12 cellular contexts compared by ENCODE assay signal in the genomic region with DNA sequence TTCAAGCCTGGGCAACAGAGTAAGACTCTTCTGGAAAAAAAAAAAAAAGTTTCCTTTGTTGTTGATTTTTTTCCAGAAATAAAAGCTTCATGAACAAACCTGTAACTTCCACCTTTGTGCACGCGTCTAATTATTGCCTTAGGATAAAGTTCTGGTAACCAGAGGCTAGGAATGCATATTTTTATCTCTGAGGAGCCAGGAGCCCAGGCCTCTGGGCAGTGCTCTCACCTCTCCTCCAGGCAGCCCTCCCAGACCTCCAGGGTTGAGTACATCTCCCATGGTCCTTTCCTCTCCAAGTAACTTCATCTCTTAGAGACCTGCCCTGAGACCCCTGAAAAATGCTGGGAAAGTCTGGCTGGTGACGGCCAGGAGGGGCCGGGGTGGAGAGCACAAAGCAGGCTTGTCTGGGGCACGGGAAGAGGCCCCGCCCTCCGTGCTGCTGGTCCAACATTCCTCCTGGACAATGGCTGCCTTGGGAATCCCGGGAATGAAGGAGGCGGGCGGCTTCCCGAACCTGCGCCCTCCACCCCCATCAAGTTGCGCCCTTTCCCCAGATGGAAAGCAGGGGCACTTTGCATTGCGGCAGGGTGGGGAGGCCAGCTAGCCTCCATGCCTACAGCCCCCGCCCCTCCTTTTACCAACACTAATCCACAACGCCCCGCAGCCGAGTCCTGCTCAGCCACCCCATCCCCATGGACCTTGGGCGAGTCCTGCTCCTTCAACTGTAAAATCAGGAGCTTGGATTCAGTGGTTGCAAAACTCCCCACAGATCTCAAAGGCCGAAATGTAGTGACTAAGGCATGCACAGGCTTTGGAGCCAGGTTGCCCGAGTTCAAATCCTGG. TPM values are rescaled to one million over a fixed set of nuclear protein-coding genes. Genes with fewer than 3 reads are reported as not detected.
DNase-seq lines count a peak whose midpoint lies in the region; ATAC-seq and TF ChIP-seq lines count a peak whose summit lies in the region.
"Had no signal": no experiment of that assay in that cellular context is flagged by ENCODE, and none has a peak within 500 bp of the region (broad histone marks: within the 10 kb centered on the region; RNA-seq: fewer than 3 reads in every experiment).

No MANE protein-coding gene starts in this region.

- H3K9me3 ChIP-seq in AG04450 (ENCODE audit: control insufficient read depth, insufficient read depth, low read length) = no peaks in the 10 kb centered on the region

- TF ChIP-seq CTCF in AG04450 (IDR thresholded peaks at IDR 0.05; ENCODE audit: low read depth, low read length) = no peak

- POLR2A ChIA-PET in AG04450 (lab: Yijun Ruan, JAX) = interaction anchor here (0.6 to 1.1 kb wide), 4 partner anchors 9 to 48 kb away, joined by 3 to 4 read pairs (median 4); no protein-coding TSS in a partner anchor

- no peak for ATAC-seq in HG02678 (IDR thresholded peaks at IDR 0.05; ENCODE audit: unreplicated experiment)
- ATAC-seq in HG03521 (IDR thresholded peaks at IDR 0.05; ENCODE audit: unreplicated experiment) = no peak
- ATAC-seq: activated T-cell treated with anti-CD3 and anti-CD28 coated beads, Interleukin-2, amount 50 U/mL, for 4 hours had no signal

- H3K27me3 ChIP-seq in AG04450 (ENCODE audit: control insufficient read depth, insufficient read depth, low read length) = peaks cover 8% of the 10 kb centered on the region

- peak overlapping the region; percentile 48 for H3K4me3 ChIP-seq in AG04450 (ENCODE audit: low read depth, low read length)
- H3K4me3 ChIP-seq: skin epidermis had no signal

- DNase-seq in AG04450 (ENCODE audit: low read depth, low spot score) (no peak), LoVo (ENCODE audit: low spot score) (peak; percentile 31), foreskin melanocyte (peak; percentile 39), myocyte (ENCODE audit: low read depth) (peak; percentile 45), medulla oblongata (ENCODE audit: extremely low spot score) (no peak), GM19240 (ENCODE audit: insufficient read length, low spot score) (no peak)
- DNase-seq: activated T-cell treated with anti-CD3 and anti-CD28 coated beads, Interleukin-2, amount 50 U/mL, for 4 hours; NCI-H1092 treated with DMSO at 0.1 percent for 48 hours had no signal

- CTCF ChIA-PET in AG04450 (lab: Charles Lee) = interaction anchor here (0.7 to 2.2 kb wide), 3 partner anchors 9 to 32 kb away, joined by 3 to 9 read pairs (median 9); no protein-coding TSS in a partner anchor

- no peak overlapping the region for H3K27ac ChIP-seq in AG04450 (ENCODE audit: low read depth, low read length)
- H3K27ac ChIP-seq: epithelial cell of prostate, skin epidermis had no signal

RNA-seq across cellular contexts. Expression of gene FIGNL2, which starts 7.3 kb away (rescaled TPM):
- polyA plus RNA-seq in AG04450 (2011; rRNA removed) = 0.22 and 0.26 TPM in 2 replicates
- polyA minus RNA-seq in AG04450 (2011; rRNA and poly(A)+ RNA removed) = 0.74 and 1.3 TPM in 2 replicates
- 0.11 and 0.36 TPM in 2 replicates for total RNA-seq in myocyte
- 0.26 TPM for polyA plus RNA-seq in myocyte (2012)

RNA-seq across cellular contexts. Expression of gene ANKRD33, which starts 32.1 kb away (rescaled TPM):
- not detected in 2 replicates for polyA plus RNA-seq in AG04450 (2011; rRNA removed)
- polyA minus RNA-seq in AG04450 (2011; rRNA and poly(A)+ RNA removed) = 0.09 TPM in 1 of 2 replicates, not detected in the other
- not detected in 2 replicates for total RNA-seq in myocyte
- not detected for polyA plus RNA-seq in myocyte (2012)
- total RNA-seq: activated T-cell treated with anti-CD3 and anti-CD28 coated beads, Interleukin-2, amount 50 U/mL, for 4 hours had no signal

RNA-seq across cellular contexts. Expression of gene ACVRL1, which starts 51.5 kb away (rescaled TPM):
- polyA plus RNA-seq in AG04450 (2011; rRNA removed) = 11.1 and 13.4 TPM in 2 replicates
- 22.7 and 24.7 TPM in 2 replicates for polyA minus RNA-seq in AG04450 (2011; rRNA and poly(A)+ RNA removed)
- 0.52 and 0.78 TPM in 2 replicates for total RNA-seq in myocyte
- polyA plus RNA-seq in myocyte (2012) = 0.58 TPM

Comparison
In these comparisons a context has a peak if more than half of its experiments do, and no peak if none do; other contexts are left out.
1. DNase-seq: peak in LoVo (single experiment), foreskin melanocyte (single experiment) and myocyte (single experiment); none in AG04450 (single experiment), medulla oblongata (single experiment) and GM19240 (single experiment).